Comparison of ENCODE assay signal across 8 cellular contexts in the genomic region with DNA sequence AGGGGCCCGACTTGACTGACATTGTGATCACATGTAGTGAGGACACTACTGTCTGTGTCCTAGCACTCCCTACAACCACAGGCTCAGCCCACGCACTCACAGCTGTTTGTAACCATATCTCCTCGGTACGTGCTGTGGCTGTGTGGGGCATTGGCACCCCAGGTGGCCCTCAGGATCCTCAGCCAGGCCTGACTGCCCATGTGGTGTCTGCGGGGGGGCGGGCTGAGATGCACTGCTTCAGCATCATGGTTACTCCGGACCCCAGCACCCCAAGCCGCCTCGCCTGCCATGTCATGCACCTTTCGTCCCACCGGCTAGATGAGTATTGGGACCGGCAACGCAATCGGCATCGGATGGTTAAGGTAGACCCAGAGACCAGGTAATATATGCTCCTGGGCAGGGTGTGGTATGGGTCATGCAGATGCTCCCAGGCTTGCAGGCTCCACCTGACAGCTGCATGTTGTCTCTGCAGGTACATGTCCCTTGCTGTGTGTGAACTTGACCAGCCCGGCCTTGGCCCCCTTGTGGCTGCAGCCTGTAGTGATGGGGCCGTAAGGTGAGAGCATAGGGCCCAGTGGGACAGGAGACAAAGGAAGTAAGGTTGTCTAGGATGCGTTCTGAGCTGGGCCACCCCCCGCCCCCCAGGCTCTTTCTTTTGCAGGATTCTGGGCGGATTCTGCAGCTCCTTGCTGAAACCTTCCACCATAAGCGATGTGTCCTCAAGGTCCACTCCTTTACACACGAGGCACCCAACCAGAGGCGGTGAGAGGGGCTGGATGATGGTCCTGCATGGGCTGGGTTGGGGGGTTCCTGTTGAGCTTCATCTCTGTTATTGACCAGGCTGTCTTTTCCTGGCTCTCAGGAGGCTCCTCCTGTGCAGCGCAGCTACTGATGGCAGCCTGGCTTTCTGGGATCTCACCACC. TPM values are rescaled to one million over a fixed set of nuclear protein-coding genes. Genes with fewer than 3 reads are reported as not detected.
DNase-seq lines count a peak whose midpoint lies in the region; ATAC-seq and TF ChIP-seq lines count a peak whose summit lies in the region.

No MANE protein-coding gene starts in this region.

- no peak for TF ChIP-seq POLR2A in tibial nerve (IDR thresholded peaks at IDR 0.05)

- TF ChIP-seq CTCF in tibial nerve (IDR thresholded peaks at IDR 0.05): peak in 3 of 5 experiments; percentile 19 to 31 (median 29)

- no peak overlapping the region for H3K27ac ChIP-seq in tibial nerve

- no peaks in the 10 kb centered on the region for H3K27me3 ChIP-seq in tibial nerve

- no peaks in the 10 kb centered on the region for H3K9me3 ChIP-seq in tibial nerve

- H3K36me3 ChIP-seq in tibial nerve: peaks cover 0 to 60% (median 7%) of the 10 kb centered on the region in 3 donors

- TF ChIP-seq EP300 in tibial nerve (IDR thresholded peaks at IDR 0.05): no peak

- WGBS in tibial nerve, 2 donors: 79 to 80% methylated on average over 14 to 15 of the region's 24 CpGs

- no peak overlapping the region for H3K4me3 ChIP-seq in tibial nerve

- ATAC-seq in HG03354 (IDR thresholded peaks at IDR 0.05; ENCODE audit: poor library complexity, severe bottlenecking, unreplicated experiment): no peak

- DNase-seq in NCI-H748 (lab: John Stamatoyannopoulos, UW; ENCODE audit: unreplicated experiment) (peak; percentile 15), NCI-H748 treated with DMSO at 0.1 percent for 48 hours (lab: John Stamatoyannopoulos, UW) (no peak), M059J (ENCODE audit: low read depth) (peak; percentile 38), kidney glomerular epithelial cell (lab: John Stamatoyannopoulos, UW) (peak; percentile 23), tibial nerve (ENCODE audit: low spot score in 2 of 2) (no peak), NCI-H226 (no peak)
- DNase-seq in activated T-cell treated with anti-CD3 and anti-CD28 coated beads, Interleukin-2, amount 50 U/mL, for 48 hours: peak; percentile 71

- peaks cover 0 to 30% (median 10%) of the 10 kb centered on the region in 4 donors for H3K4me1 ChIP-seq in tibial nerve

RNA-seq across cellular contexts. Expression of gene DALRD3, which starts 4.4 kb away (rescaled TPM):
- total RNA-seq in M059J (2014; rRNA removed; shearing (Covaris generic)): 23.2 and 23.6 TPM in 2 replicates
- total RNA-seq in tibial nerve: 10 to 100 TPM; 35.7 to 48.6 (median 43.8) TPM

RNA-seq across cellular contexts. Expression of gene WDR6, which starts 6.8 kb away (rescaled TPM):
- 27.0 and 39.0 TPM in 2 replicates for total RNA-seq in M059J (2014; rRNA removed; shearing (Covaris generic))
- total RNA-seq in tibial nerve: 100 to 1,000 TPM in 3 of 4 donors, 10 to 100 TPM in 1; 95.3 to 138 (median 117) TPM

RNA-seq across cellular contexts. Expression of gene NDUFAF3, which starts 7.9 kb away (rescaled TPM):
- total RNA-seq in M059J (2014; rRNA removed; shearing (Covaris generic)): 174 and 181 TPM in 2 replicates
- total RNA-seq in tibial nerve: 100 to 1,000 TPM; 116 to 122 (median 118) TPM

RNA-seq across cellular contexts. Expression of gene IMPDH2, which starts 15.2 kb away (rescaled TPM):
- total RNA-seq in M059J (2014; rRNA removed; shearing (Covaris generic)): 112 and 119 TPM in 2 replicates
- 100 to 1,000 TPM; 108 to 156 (median 128) TPM for total RNA-seq in tibial nerve

RNA-seq across cellular contexts. Expression of gene P4HTM, which starts 24.0 kb away (rescaled TPM):
- 13.3 and 25.7 TPM in 2 replicates for total RNA-seq in M059J (2014; rRNA removed; shearing (Covaris generic))
- 10 to 100 TPM; 76.4 to 99.0 (median 88.8) TPM for total RNA-seq in tibial nerve

Comparison
In these comparisons a context has a peak if more than half of its experiments do, and no peak if none do; other contexts are left out.
1. DNase-seq: peak in NCI-H748 (single experiment), M059J (single experiment), activated T-cell treated with anti-CD3 and anti-CD28 coated beads, Interleukin-2, amount 50 U/mL, for 48 hours (2 of 2) and kidney glomerular epithelial cell (single experiment); none in NCI-H748 treated with DMSO at 0.1 percent for 48 hours (single experiment), tibial nerve (0 of 2) and NCI-H226 (single experiment).